11 cellular contexts compared by ENCODE assay signal in the genomic region with DNA sequence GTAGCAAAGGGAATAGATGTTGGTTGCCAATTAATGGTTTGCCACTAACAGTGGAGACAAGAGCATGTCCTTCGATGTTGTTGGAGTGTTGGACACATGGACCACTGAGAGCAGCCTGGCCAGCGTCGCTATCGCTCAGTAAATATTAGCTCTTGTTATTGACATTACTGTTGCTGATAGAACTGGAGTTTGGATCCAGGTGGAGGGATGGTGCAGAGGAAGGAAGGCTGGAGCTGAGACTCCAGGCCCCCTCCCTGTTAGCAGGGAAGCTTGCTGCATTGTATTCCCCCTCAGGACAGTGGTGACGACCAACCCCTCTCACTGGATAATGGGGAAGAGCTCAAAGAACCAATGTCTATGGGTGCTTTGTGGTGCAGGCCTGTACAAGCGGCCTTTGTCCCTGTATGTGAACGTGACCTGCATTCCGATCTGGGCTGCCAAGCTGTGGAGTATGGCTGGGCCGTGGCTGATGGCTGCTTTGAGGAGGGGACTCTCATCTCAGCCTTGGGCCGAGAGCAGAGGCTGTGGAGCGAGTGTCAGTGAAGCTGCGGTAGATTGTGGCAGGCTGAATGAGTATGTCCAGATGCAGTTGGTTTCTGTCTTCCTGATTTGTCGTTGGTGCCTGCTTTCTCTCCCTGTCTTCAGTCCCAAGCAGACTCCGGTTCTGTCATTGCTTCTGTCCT. TPM values are rescaled to one million over a fixed set of nuclear protein-coding genes. Genes with fewer than 3 reads are reported as not detected.
DNase-seq lines count a peak whose midpoint lies in the region; ATAC-seq, FAIRE-seq and TF ChIP-seq lines count a peak whose summit lies in the region.
"Had no signal": no experiment of that assay in that cellular context is flagged by ENCODE, and none has a peak within 500 bp of the region (broad histone marks: within the 10 kb centered on the region; RNA-seq: fewer than 3 reads in every experiment).

No MANE protein-coding gene starts in this region.

- peaks cover 90% of the 10 kb centered on the region for H3K79me2 ChIP-seq in GM23338 (replicated peaks; ENCODE audit: insufficient read depth)

- ATAC-seq in activated T-helper 17 cell treated with anti-CD3 and anti-CD28 coated beads, Interleukin-2, amount 50 U/mL, for 72 hours (replicated peaks): no peak
- no peak for ATAC-seq in stimulated activated naive B cell treated with anti-CD40 and anti-IgM and Interleukin-4, amounts not matched to agents 10 μg/mL and 1 μg/mL and 100 μg/mL, for 72 hours (replicated peaks)
- ATAC-seq in GM23338: no peak

- no peak for TF ChIP-seq POLR2A in GM12892 (IDR thresholded peaks at IDR 0.05; ENCODE audit: low read depth, low read length)

- FAIRE-seq in GM12892 (lab: Jason Lieb, UNC): no peak
- FAIRE-seq: A204.1 had no signal

- no peak overlapping the region for H3K4me2 ChIP-seq in GM23338

- no peak for TF ChIP-seq CTCF in GM23338 (conservative IDR thresholded peaks at IDR 0.05; ENCODE audit: low read depth in 2 of 2)

- no peaks in the 10 kb centered on the region for H3K9me2 ChIP-seq in GM23338 (ENCODE audit: insufficient read depth)

- no peaks in the 10 kb centered on the region for H3K27me3 Mint-ChIP-seq in activated T-helper 17 cell treated with anti-CD3 and anti-CD28 coated beads, Interleukin-2, amount 50 U/mL, for 72 hours
- H3K27me3 Mint-ChIP-seq in stimulated activated naive B cell treated with anti-CD40 and anti-IgM and Interleukin-4, amounts not matched to agents 10 μg/mL and 1 μg/mL and 100 μg/mL, for 72 hours: no peaks in the 10 kb centered on the region
- H3K27me3 Mint-ChIP-seq in GM23338 (ENCODE audit: insufficient read depth, low read depth, poor library complexity): peaks cover 5% of the 10 kb centered on the region

- 0 out of 2 replicates have a peak, but pooled peaks cover 4% of the 10 kb centered on the region for H3F3A ChIP-seq in GM23338 (replicated peaks; ENCODE audit: low read depth)

- peaks cover 38% of the 10 kb centered on the region for H3K4me1 Mint-ChIP-seq in activated T-helper 17 cell treated with anti-CD3 and anti-CD28 coated beads, Interleukin-2, amount 50 U/mL, for 72 hours
- peaks cover 52 to 75% of the 10 kb centered on the region in 2 donors for H3K4me1 Mint-ChIP-seq in stimulated activated naive B cell treated with anti-CD40 and anti-IgM and Interleukin-4, amounts not matched to agents 10 μg/mL and 1 μg/mL and 100 μg/mL, for 72 hours
- no peaks in the 10 kb centered on the region for H3K4me1 Mint-ChIP-seq in GM23338

- H2AFZ ChIP-seq in GM23338: no peak overlapping the region

- H3K27ac Mint-ChIP-seq in activated T-helper 17 cell treated with anti-CD3 and anti-CD28 coated beads, Interleukin-2, amount 50 U/mL, for 72 hours: peak overlapping the region; percentile 68
- H3K27ac Mint-ChIP-seq in stimulated activated naive B cell treated with anti-CD40 and anti-IgM and Interleukin-4, amounts not matched to agents 10 μg/mL and 1 μg/mL and 100 μg/mL, for 72 hours: peak overlapping the region; percentile 92
- no peak overlapping the region for H3K27ac Mint-ChIP-seq in GM23338

- H3K27ac ChIP-seq in layer of hippocampus (ENCODE audit: low read depth, low read length) (peak overlapping the region; percentile 91), GM23338 (ENCODE audit: low read depth) (no peak overlapping the region)
- H3K27ac ChIP-seq: WERI-Rb-1 had no signal

- no peaks in the 10 kb centered on the region for H3K4me1 ChIP-seq in GM23338 (ENCODE audit: insufficient read depth)

- H3K36me3 Mint-ChIP-seq in activated T-helper 17 cell treated with anti-CD3 and anti-CD28 coated beads, Interleukin-2, amount 50 U/mL, for 72 hours (ENCODE audit: low read depth): peaks cover 85% of the 10 kb centered on the region
- peaks cover 42 to 54% of the 10 kb centered on the region in 2 donors for H3K36me3 Mint-ChIP-seq in stimulated activated naive B cell treated with anti-CD40 and anti-IgM and Interleukin-4, amounts not matched to agents 10 μg/mL and 1 μg/mL and 100 μg/mL, for 72 hours
- peaks cover 55% of the 10 kb centered on the region for H3K36me3 Mint-ChIP-seq in GM23338 (ENCODE audit: low read depth)

- peaks cover 20% of the 10 kb centered on the region; the same call in 1 of the 2 replicates for H3K36me3 ChIP-seq in GM23338 (ENCODE audit: insufficient read depth)

- H4K20me1 ChIP-seq in GM23338 (replicated peaks; ENCODE audit: insufficient read depth): peaks cover 48% of the 10 kb centered on the region

- no peaks in the 10 kb centered on the region for H3K9me3 Mint-ChIP-seq in activated T-helper 17 cell treated with anti-CD3 and anti-CD28 coated beads, Interleukin-2, amount 50 U/mL, for 72 hours
- H3K9me3 Mint-ChIP-seq in stimulated activated naive B cell treated with anti-CD40 and anti-IgM and Interleukin-4, amounts not matched to agents 10 μg/mL and 1 μg/mL and 100 μg/mL, for 72 hours: no peaks in the 10 kb centered on the region
- no peaks in the 10 kb centered on the region for H3K9me3 Mint-ChIP-seq in GM23338

- no peaks in the 10 kb centered on the region for H3K27me3 ChIP-seq in layer of hippocampus (ENCODE audit: control insufficient read depth, insufficient read depth, low read length)
- no peaks in the 10 kb centered on the region for H3K27me3 ChIP-seq in GM23338 (ENCODE audit: insufficient read depth)

- H3K4me3 Mint-ChIP-seq in activated T-helper 17 cell treated with anti-CD3 and anti-CD28 coated beads, Interleukin-2, amount 50 U/mL, for 72 hours: no peak overlapping the region
- peak overlapping the region in 1 of 2 donors; percentile 39 for H3K4me3 Mint-ChIP-seq in stimulated activated naive B cell treated with anti-CD40 and anti-IgM and Interleukin-4, amounts not matched to agents 10 μg/mL and 1 μg/mL and 100 μg/mL, for 72 hours
- no peak overlapping the region for H3K4me3 Mint-ChIP-seq in GM23338

- H3K4me3 ChIP-seq in GM23338: no peak overlapping the region

- DNase-seq in NCI-H2196 (lab: John Stamatoyannopoulos, UW; ENCODE audit: unreplicated experiment) (peak; percentile 10), NCI-H2196 treated with DMSO at 0.1 percent for 48 hours (lab: John Stamatoyannopoulos, UW; ENCODE audit: unreplicated experiment) (no peak), GM23338 (ENCODE audit: low spot score) (no peak), NOMO-1 (lab: John Stamatoyannopoulos, UW; ENCODE audit: unreplicated experiment in 2 of 2) (no peak), GM12892 (ENCODE audit: insufficient read length) (no peak)
- DNase-seq in stimulated activated naive B cell treated with anti-CD40 and anti-IgM and Interleukin-4, amounts not matched to agents 10 μg/mL and 1 μg/mL and 100 μg/mL, for 72 hours: no peak
- DNase-seq: GDM1, WERI-Rb-1 had no signal

TF ChIP-seq in GM23338, 12 proteins besides CTCF, POLR2A, EP300 and RAD21 (continues in another document):
- TF ChIP-seq POLR2AphosphoS5 (IDR thresholded peaks at IDR 0.05; ENCODE audit: low read depth) (no peak), EZH2phosphoT487 (IDR thresholded peaks at IDR 0.05; ENCODE audit: unreplicated experiment) (no peak)
- TF ChIP-seq, protein P1, sequence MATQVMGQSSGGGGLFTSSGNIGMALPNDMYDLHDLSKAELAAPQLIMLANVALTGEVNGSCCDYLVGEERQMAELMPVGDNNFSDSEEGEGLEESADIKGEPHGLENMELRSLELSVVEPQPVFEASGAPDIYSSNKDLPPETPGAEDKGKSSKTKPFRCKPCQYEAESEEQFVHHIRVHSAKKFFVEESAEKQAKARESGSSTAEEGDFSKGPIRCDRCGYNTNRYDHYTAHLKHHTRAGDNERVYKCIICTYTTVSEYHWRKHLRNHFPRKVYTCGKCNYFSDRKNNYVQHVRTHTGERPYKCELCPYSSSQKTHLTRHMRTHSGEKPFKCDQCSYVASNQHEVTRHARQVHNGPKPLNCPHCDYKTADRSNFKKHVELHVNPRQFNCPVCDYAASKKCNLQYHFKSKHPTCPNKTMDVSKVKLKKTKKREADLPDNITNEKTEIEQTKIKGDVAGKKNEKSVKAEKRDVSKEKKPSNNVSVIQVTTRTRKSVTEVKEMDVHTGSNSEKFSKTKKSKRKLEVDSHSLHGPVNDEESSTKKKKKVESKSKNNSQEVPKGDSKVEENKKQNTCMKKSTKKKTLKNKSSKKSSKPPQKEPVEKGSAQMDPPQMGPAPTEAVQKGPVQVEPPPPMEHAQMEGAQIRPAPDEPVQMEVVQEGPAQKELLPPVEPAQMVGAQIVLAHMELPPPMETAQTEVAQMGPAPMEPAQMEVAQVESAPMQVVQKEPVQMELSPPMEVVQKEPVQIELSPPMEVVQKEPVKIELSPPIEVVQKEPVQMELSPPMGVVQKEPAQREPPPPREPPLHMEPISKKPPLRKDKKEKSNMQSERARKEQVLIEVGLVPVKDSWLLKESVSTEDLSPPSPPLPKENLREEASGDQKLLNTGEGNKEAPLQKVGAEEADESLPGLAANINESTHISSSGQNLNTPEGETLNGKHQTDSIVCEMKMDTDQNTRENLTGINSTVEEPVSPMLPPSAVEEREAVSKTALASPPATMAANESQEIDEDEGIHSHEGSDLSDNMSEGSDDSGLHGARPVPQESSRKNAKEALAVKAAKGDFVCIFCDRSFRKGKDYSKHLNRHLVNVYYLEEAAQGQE (IDR thresholded peaks at IDR 0.05; ENCODE audit: unreplicated experiment): no peak

RNA-seq across cellular contexts. Expression of gene CLASRP, which starts 7.0 kb away (rescaled TPM):
- 10 to 100 TPM; 87.5 TPM for total RNA-seq in activated T-helper 17 cell treated with anti-CD3 and anti-CD28 coated beads, Interleukin-2, amount 50 U/mL, for 72 hours
- total RNA-seq in GM23338 (2014; rRNA removed; shearing (Covaris generic)): 78.7 and 92.3 TPM in 2 replicates
- polyA plus RNA-seq in GM23338 (2016; fragmentation: Nextera tagmentation; extraction: Ambion mirVana): 26.5 and 27.1 TPM in 2 replicates
- polyA plus RNA-seq in GM12892 (2012; ENCODE audit: missing spikeins): 63.6 TPM

RNA-seq across cellular contexts. Expression of gene ZNF296, which starts 30.5 kb away (rescaled TPM):
- total RNA-seq in activated T-helper 17 cell treated with anti-CD3 and anti-CD28 coated beads, Interleukin-2, amount 50 U/mL, for 72 hours: 10 to 100 TPM in 1 of 2 donors, 1 to 10 TPM in 1; 6.7 to 11.6 TPM
- 10.3 and 13.4 TPM in 2 replicates for total RNA-seq in GM23338 (2014; rRNA removed; shearing (Covaris generic))
- 16.5 and 18.6 TPM in 2 replicates for polyA plus RNA-seq in GM23338 (2016; fragmentation: Nextera tagmentation; extraction: Ambion mirVana)
- 0.68 TPM for polyA plus RNA-seq in GM12892 (2012; ENCODE audit: missing spikeins)

RNA-seq across cellular contexts. Expression of gene GEMIN7, which starts 33.2 kb away (rescaled TPM):
- total RNA-seq in activated T-helper 17 cell treated with anti-CD3 and anti-CD28 coated beads, Interleukin-2, amount 50 U/mL, for 72 hours: 10 to 100 TPM; 56.9 to 57.2 TPM
- total RNA-seq in GM23338 (2014; rRNA removed; shearing (Covaris generic)): 49.6 and 52.6 TPM in 2 replicates
- 90.5 and 91.6 TPM in 2 replicates for polyA plus RNA-seq in GM23338 (2016; fragmentation: Nextera tagmentation; extraction: Ambion mirVana)
- polyA plus RNA-seq in GM12892 (2012; ENCODE audit: missing spikeins): 44.3 TPM

RNA-seq across cellular contexts. Expression of gene RELB, which starts 44.5 kb away (rescaled TPM):
- 10 to 100 TPM; 41.4 to 52.0 TPM for total RNA-seq in activated T-helper 17 cell treated with anti-CD3 and anti-CD28 coated beads, Interleukin-2, amount 50 U/mL, for 72 hours
- total RNA-seq in GM23338 (2014; rRNA removed; shearing (Covaris generic)): 11.1 and 13.1 TPM in 2 replicates
- 7.4 and 7.9 TPM in 2 replicates for polyA plus RNA-seq in GM23338 (2016; fragmentation: Nextera tagmentation; extraction: Ambion mirVana)
- 12.6 TPM for polyA plus RNA-seq in GM12892 (2012; ENCODE audit: missing spikeins)

RNA-seq across cellular contexts. Expression of gene PPP1R37, which starts 47.2 kb away (rescaled TPM):
- 10 to 100 TPM; 19.8 to 27.7 TPM for total RNA-seq in activated T-helper 17 cell treated with anti-CD3 and anti-CD28 coated beads, Interleukin-2, amount 50 U/mL, for 72 hours
- total RNA-seq in GM23338 (2014; rRNA removed; shearing (Covaris generic)): 33.3 and 47.2 TPM in 2 replicates
- polyA plus RNA-seq in GM23338 (2016; fragmentation: Nextera tagmentation; extraction: Ambion mirVana): 6.9 and 7.8 TPM in 2 replicates
- polyA plus RNA-seq in GM12892 (2012; ENCODE audit: missing spikeins): 6.2 TPM
